Comparison of ENCODE assay signal across 8 cellular contexts in genomic region chr17:64975318-64976087, GRCh38. TPM values are rescaled to one million over a fixed set of nuclear protein-coding genes. Genes with fewer than 3 reads are reported as not detected.
DNase-seq lines count a peak whose midpoint lies in the region; ATAC-seq and TF ChIP-seq lines count a peak whose summit lies in the region.

No MANE protein-coding gene starts in this region.

- H3K27ac ChIP-seq in prostate gland = peak overlapping the region; percentile 98 to 99

- CTCF ChIA-PET in T-cell (lab: Charles Lee) = interaction anchor here in 1 of 2 donors (0.8 to 2.2 kb wide), 7 partner anchors 10 to 84 kb away, joined by 3 to 10 read pairs (median 3); partner anchors contain the start of gene GNA13

- H3K27ac Mint-ChIP-seq in T-cell = peak overlapping the region; percentile 97 to 99

- DNase-seq in NCI-H146 treated with DMSO at 0.1 percent for 48 hours (lab: John Stamatoyannopoulos, UW; ENCODE audit: unreplicated experiment) (peak; percentile 84), T-cell (peak; percentile 91 to 98 (median 95)), amniotic epithelial cell (ENCODE audit: low read depth) (peak; percentile 85), left cardiac atrium (peak; percentile 95), prostate gland (ENCODE audit: low spot score) (peak; percentile 92), ureter (ENCODE audit: low spot score) (peak; percentile 97)

- ATAC-seq in GM18499 (IDR thresholded peaks at IDR 0.05; ENCODE audit: insufficient read depth, unreplicated experiment) = peak; percentile 62
- ATAC-seq in HG02885 (IDR thresholded peaks at IDR 0.05; ENCODE audit: poor library complexity, unreplicated experiment) = peak; percentile 87
- peak; percentile 82 to 91 (median 85) for ATAC-seq in T-cell (replicated peaks in 1 of 4)
- peak; percentile 97 for ATAC-seq in left cardiac atrium

- H3K36me3 ChIP-seq in prostate gland = no peaks in the 10 kb centered on the region

- intact Hi-C loops in left cardiac atrium (cut with DNase I) (loop anchor here (5.0 to 10.0 kb wide), 2 partner anchors 79 to 82 kb away; partner anchors contain the start of gene GNA13 (in 2 of the 2)), prostate gland (cut with DNase I) (loop anchor here (5.0 kb wide), 1 partner anchor 82 kb away; the partner anchor contains the start of gene GNA13)

- 0% methylated on average over 50 of the region's 94 CpGs for WGBS in prostate gland

- H3K27me3 ChIP-seq in prostate gland (replicated peaks; ENCODE audit: insufficient read depth) = no peaks in the 10 kb centered on the region

- peak overlapping the region; percentile 83 to 93 (median 92) for H3K4me3 Mint-ChIP-seq in T-cell

- no peaks in the 10 kb centered on the region for H3K9me3 Mint-ChIP-seq in T-cell

- peak; percentile 96 for TF ChIP-seq POLR2A in prostate gland (IDR thresholded peaks at IDR 0.05)

- peak in 1 of 4 experiments; percentile 18 for TF ChIP-seq CTCF in prostate gland (IDR thresholded peaks at IDR 0.05)

- no peaks in the 10 kb centered on the region for H3K4me1 ChIP-seq in prostate gland (replicated peaks)

- no peaks in the 10 kb centered on the region for H3K9me3 ChIP-seq in prostate gland

- H3K4me3 ChIP-seq in prostate gland = peak overlapping the region; percentile 81 to 89

- peaks cover 30 to 50% (median 36%) of the 10 kb centered on the region in 3 donors for H3K4me1 Mint-ChIP-seq in T-cell

- POLR2A ChIA-PET in T-cell (lab: Charles Lee) = interaction anchor here (1.2 to 2.0 kb wide), 2 partner anchors 10 to 11 kb away, joined by 3 to 19 read pairs; no protein-coding TSS in a partner anchor

- peaks cover 5% of the 10 kb centered on the region for H3K36me3 Mint-ChIP-seq in T-cell

- no peaks in the 10 kb centered on the region for H3K27me3 Mint-ChIP-seq in T-cell

RNA-seq across cellular contexts. Expression of gene LRRC37A3, which starts 56.2 kb away (rescaled TPM):
- total RNA-seq in T-cell = 10 to 100 TPM in 4 of 5 donors, 1 to 10 TPM in 1; 9.2 to 65.8 (median 14.0) TPM
- 1 to 10 TPM; 3.7 to 9.6 TPM for total RNA-seq in left cardiac atrium
- 1 to 10 TPM; 5.6 to 9.5 TPM for total RNA-seq in prostate gland
- total RNA-seq in ureter = 30.3 TPM

Comparison
In these comparisons a context has a peak if more than half of its experiments do, and no peak if none do; other contexts are left out.
1. Peak in every context shown above with its lines: DNase-seq, ATAC-seq, H3K4me3 ChIP-seq and H3K27ac ChIP-seq.